ENCODE assay signal across 18 cellular contexts in the genomic region with DNA sequence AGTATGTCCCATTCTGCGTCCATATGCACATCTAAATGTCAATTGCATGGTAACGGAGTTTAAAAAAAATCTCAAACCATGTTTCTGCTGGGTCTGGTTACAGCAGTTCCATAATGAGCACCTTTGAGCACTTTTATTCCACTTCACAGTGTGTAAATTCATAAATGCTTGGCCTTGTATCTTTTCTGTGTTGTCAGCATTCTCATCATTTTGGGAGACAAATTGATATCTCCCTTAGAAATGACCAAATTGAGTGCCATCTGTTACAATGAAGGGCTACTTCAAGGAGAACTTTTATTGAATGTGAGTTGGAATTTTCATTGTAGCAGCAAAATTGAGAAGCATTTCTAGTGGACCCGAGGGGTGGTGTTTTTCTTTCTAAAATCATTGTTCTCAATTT.
A peak's percentile ranks its signal among the peaks of the same experiment; 100 is the strongest.
DNase-seq lines count a peak whose midpoint lies in the region; ATAC-seq and TF ChIP-seq lines count a peak whose summit lies in the region.
"Had no signal": no experiment of that assay in that cellular context is flagged by ENCODE, and none has a peak within 500 bp of the region (broad histone marks: within the 10 kb centered on the region; RNA-seq: fewer than 3 reads in every experiment).

No MANE protein-coding gene starts in this region.

- dilution Hi-C loops in IMR-90 (cut with HindIII; ENCODE audit: low sequenced_read_pairs, unreplicated experiment), result no loop called here

- H3K36me3 ChIP-seq in SK-N-SH (replicated peaks in 1 of 2; ENCODE audit: control insufficient read depth in 1 of 2, insufficient read depth in 2 of 2, low read length in 1 of 2) (no peaks in the 10 kb centered on the region), IMR-90 (ENCODE audit: control insufficient read depth, insufficient read depth, low read length) (no peaks in the 10 kb centered on the region), SU-DHL-6 (ENCODE audit: low read length) (no peaks in the 10 kb centered on the region)

- no peak for ATAC-seq in SK-N-SH treated with all-trans-retinoic acid at 6 μM for 48 hours
- no peak for ATAC-seq in IMR-90 (ENCODE audit: low read depth)
- no peak for ATAC-seq in stimulated activated effector memory CD8-positive, alpha-beta T cell treated with anti-CD3 and anti-CD28 coated beads, Interleukin-12 subunit alpha, Interleukin-12 subunit beta, amount 100 ng/mL, for 72 hours
- ATAC-seq: GM23338, HCT116 had no signal

- no peak for TF ChIP-seq CTCF in SK-N-SH (IDR thresholded peaks at IDR 0.05)
- TF ChIP-seq CTCF in IMR-90 (conservative IDR thresholded peaks at IDR 0.05; ENCODE audit: low read depth, low read length), result no peak
- TF ChIP-seq CTCF in SU-DHL-6 (IDR thresholded peaks at IDR 0.05; ENCODE audit: insufficient read depth, low read length, poor library complexity, severe bottlenecking), result no peak

- H3K4ac ChIP-seq in IMR-90 (ENCODE audit: low read depth, low read length), result no peak overlapping the region

- no peaks in the 10 kb centered on the region for H3K9me1 ChIP-seq in IMR-90 (ENCODE audit: insufficient read depth, low read length)

- CTCF ChIA-PET in SK-N-SH (lab: Yijun Ruan, JAX) (no interaction called here), IMR-90 (lab: Yijun Ruan, JAX) (no interaction called here)

- H3K27ac Mint-ChIP-seq in stimulated activated effector memory CD8-positive, alpha-beta T cell treated with anti-CD3 and anti-CD28 coated beads, Interleukin-12 subunit alpha, Interleukin-12 subunit beta, amount 100 ng/mL, for 72 hours, result no peak overlapping the region
- H3K27ac Mint-ChIP-seq: CD4-positive, alpha-beta memory T cell; GM23338; H9 had no signal

- H3K14ac ChIP-seq in IMR-90 (replicated peaks; ENCODE audit: low read depth, low read length), result no peak overlapping the region

- H2AK9ac ChIP-seq in IMR-90 (replicated peaks; ENCODE audit: low read depth, low read length, poor library complexity), result no peak overlapping the region

- H3K4me3 Mint-ChIP-seq in stimulated activated effector memory CD8-positive, alpha-beta T cell treated with anti-CD3 and anti-CD28 coated beads, Interleukin-12 subunit alpha, Interleukin-12 subunit beta, amount 100 ng/mL, for 72 hours, result no peak overlapping the region
- H3K4me3 Mint-ChIP-seq: CD4-positive, alpha-beta memory T cell; GM23338; H9 had no signal

- H3K4me1 Mint-ChIP-seq in stimulated activated effector memory CD8-positive, alpha-beta T cell treated with anti-CD3 and anti-CD28 coated beads, Interleukin-12 subunit alpha, Interleukin-12 subunit beta, amount 100 ng/mL, for 72 hours, result no peaks in the 10 kb centered on the region
- H3K4me1 Mint-ChIP-seq: CD4-positive, alpha-beta memory T cell had no signal

- no peak overlapping the region for H4K91ac ChIP-seq in IMR-90 (ENCODE audit: insufficient read depth, low read depth, low read length)

- H3K79me1 ChIP-seq in IMR-90 (ENCODE audit: low read depth in 1 of 2, low read length in 2 of 2), result no peaks in the 10 kb centered on the region

- no peaks in the 10 kb centered on the region for H3K4me1 ChIP-seq in SK-N-SH (ENCODE audit: control insufficient read depth in 1 of 2, insufficient read depth in 2 of 2, low read depth in 1 of 2, low read length in 1 of 2)
- no peaks in the 10 kb centered on the region for H3K4me1 ChIP-seq in IMR-90 (ENCODE audit: control insufficient read depth, insufficient read depth, low read length)

- H3K27ac ChIP-seq in SK-N-SH (ENCODE audit: low read depth in 2 of 2, low read length in 1 of 2), result no peak overlapping the region
- H3K27ac ChIP-seq in IMR-90 (ENCODE audit: insufficient read depth, low read length), result no peak overlapping the region
- no peak overlapping the region for H3K27ac ChIP-seq in SU-DHL-6 (ENCODE audit: low read depth, low read length)

- no peak overlapping the region for H3K56ac ChIP-seq in IMR-90 (ENCODE audit: extremely low read depth, insufficient read depth, low read length)

- TF ChIP-seq EP300 in SK-N-SH (IDR thresholded peaks at IDR 0.05; ENCODE audit: borderline replicate concordance in 1 of 2, low read depth in 1 of 2, low read length in 1 of 2), result no peak

- 61% methylated on average over 3 of the region's 3 CpGs for WGBS in SK-N-SH (ENCODE audit: low lambda C conversion rate)
- no CpG with 5 or more reads among the region's 3 CpGs for WGBS in IMR-90 (ENCODE audit: extremely low coverage in 2 of 2, insufficient read length in 1 of 2), 2 experiments

- POLR2A ChIA-PET in SK-N-SH (lab: Yijun Ruan, JAX) (no interaction called here), IMR-90 (lab: Charles Lee; ENCODE audit: unreplicated experiment) (no interaction called here)

- no peaks in the 10 kb centered on the region for H3K27me3 ChIP-seq in SK-N-SH (ENCODE audit: insufficient read depth)
- H3K27me3 ChIP-seq in IMR-90 (ENCODE audit: control insufficient read depth, insufficient read depth, low read length), result no peaks in the 10 kb centered on the region
- H3K27me3 ChIP-seq in SU-DHL-6 (ENCODE audit: low read length), result no peaks in the 10 kb centered on the region

- H4K5ac ChIP-seq in IMR-90 (ENCODE audit: low read depth, low read length), result no peak overlapping the region

- in situ Hi-C loops in IMR-90 (cut with MboI; ENCODE audit: low sequenced_read_pairs), result no loop called here

- no peak for TF ChIP-seq POLR2A in IMR-90 (IDR thresholded peaks at IDR 0.05; ENCODE audit: low read depth, low read length)

- no peak overlapping the region for H3K18ac ChIP-seq in IMR-90 (ENCODE audit: low read depth, low read length)

- no peak overlapping the region for H2BK15ac ChIP-seq in IMR-90 (ENCODE audit: low read depth, low read length)

- intact Hi-C loops in IMR-90 (cut with micrococcal nuclease), result no loop called here

- H3K23ac ChIP-seq in IMR-90 (ENCODE audit: low read depth, low read length), result no peak overlapping the region

- H3K4me2 ChIP-seq in SK-N-SH, result no peak overlapping the region
- no peak overlapping the region for H3K4me2 ChIP-seq in IMR-90 (ENCODE audit: low read depth, low read length)
- no peak overlapping the region for H3K4me2 ChIP-seq in SU-DHL-6 (ENCODE audit: low read depth, low read length, poor library complexity, severe bottlenecking)
- H3K4me2 ChIP-seq: GM23338 had no signal

- H3K9me2 ChIP-seq in SK-N-SH (no peaks in the 10 kb centered on the region), SU-DHL-6 (replicated peaks; ENCODE audit: insufficient read depth, low read length) (no peaks in the 10 kb centered on the region)

- H3K9ac ChIP-seq in SK-N-SH (no peak overlapping the region), IMR-90 (ENCODE audit: low read depth, low read length) (no peak overlapping the region), SU-DHL-6 (ENCODE audit: low read length) (no peak overlapping the region)

- H4K20me1 ChIP-seq in SK-N-SH (ENCODE audit: insufficient read depth) (no peaks in the 10 kb centered on the region), IMR-90 (ENCODE audit: insufficient read depth, low read length) (no peaks in the 10 kb centered on the region), SU-DHL-6 (ENCODE audit: low read depth, low read length) (no peaks in the 10 kb centered on the region)

- H3K9me3 ChIP-seq in SK-N-SH, result no peaks in the 10 kb centered on the region
- H3K9me3 ChIP-seq in IMR-90 (ENCODE audit: control insufficient read depth, insufficient read depth, low read length), result no peaks in the 10 kb centered on the region
- H3K9me3 ChIP-seq in SU-DHL-6 (ENCODE audit: insufficient read depth, low read length), result no peaks in the 10 kb centered on the region

- DNase-seq in SK-N-SH (no peak), IMR-90 (no peak), NCI-H2227 (lab: John Stamatoyannopoulos, UW; ENCODE audit: unreplicated experiment) (peak; percentile 66), mesenteric fat pad (ENCODE audit: low spot score) (no peak)
- no peak for DNase-seq in stimulated activated effector memory CD8-positive, alpha-beta T cell treated with anti-CD3 and anti-CD28 coated beads, Interleukin-12 subunit alpha, Interleukin-12 subunit beta, amount 100 ng/mL, for 72 hours (ENCODE audit: low spot score in 2 of 2)
- DNase-seq: 8988T; C1 segment of cervical spinal cord; Calu3; CD4-positive, alpha-beta memory T cell; COR-L47; DMS53; DMS79 treated with DMSO at 0.1 percent for 48 hours; GF-D8; H9 had no signal

- H2AK5ac ChIP-seq in IMR-90 (ENCODE audit: low read depth, low read length), result no peak overlapping the region

- H2BK20ac ChIP-seq in IMR-90 (ENCODE audit: low read depth, low read length), result no peak overlapping the region

- no peak overlapping the region for H3K4me3 ChIP-seq in SK-N-SH (ENCODE audit: low read depth in 2 of 2, low read length in 1 of 2)
- no peak overlapping the region for H3K4me3 ChIP-seq in IMR-90 (ENCODE audit: insufficient read depth, low read depth, low read length)
- no peak overlapping the region for H3K4me3 ChIP-seq in SU-DHL-6 (ENCODE audit: insufficient read depth, low read length, poor library complexity, severe bottlenecking)
- H3K4me3 ChIP-seq: GM23338 had no signal

- H3K79me2 ChIP-seq in SK-N-SH (ENCODE audit: insufficient read depth) (no peaks in the 10 kb centered on the region), SU-DHL-6 (ENCODE audit: insufficient read depth, low read length) (no peaks in the 10 kb centered on the region)

- H4K8ac ChIP-seq in IMR-90 (ENCODE audit: low read depth in 2 of 2, low read length in 2 of 2), result no peak overlapping the region

- H3F3A ChIP-seq in SK-N-SH (replicated peaks; ENCODE audit: insufficient read depth), result no peaks in the 10 kb centered on the region
- H3F3A ChIP-seq in SU-DHL-6 (ENCODE audit: insufficient read depth), result no peaks in the 10 kb centered on the region

- no peak overlapping the region for H2BK5ac ChIP-seq in IMR-90 (ENCODE audit: low read depth, low read length, poor library complexity, severe bottlenecking)

- TF ChIP-seq RAD21 in SK-N-SH (IDR thresholded peaks at IDR 0.05; ENCODE audit: low read length) (no peak), IMR-90 (IDR thresholded peaks at IDR 0.05; ENCODE audit: low read length) (no peak)

- no peaks in the 10 kb centered on the region for H3K9me3 Mint-ChIP-seq in stimulated activated effector memory CD8-positive, alpha-beta T cell treated with anti-CD3 and anti-CD28 coated beads, Interleukin-12 subunit alpha, Interleukin-12 subunit beta, amount 100 ng/mL, for 72 hours
- H3K9me3 Mint-ChIP-seq: GM23338, H9 had no signal

- no peak overlapping the region for H2BK120ac ChIP-seq in IMR-90 (ENCODE audit: low read depth, low read length)

- H3K36me3 Mint-ChIP-seq in stimulated activated effector memory CD8-positive, alpha-beta T cell treated with anti-CD3 and anti-CD28 coated beads, Interleukin-12 subunit alpha, Interleukin-12 subunit beta, amount 100 ng/mL, for 72 hours, result no peaks in the 10 kb centered on the region
- H3K36me3 Mint-ChIP-seq: CD4-positive, alpha-beta memory T cell had no signal

- H2AFZ ChIP-seq in SK-N-SH (ENCODE audit: low read depth) (0 out of 2 replicates have a peak overlapping the region, but pooled peaks have one; percentile 1), IMR-90 (replicated peaks; ENCODE audit: low read length, poor library complexity) (no peak overlapping the region), SU-DHL-6 (ENCODE audit: low read depth, low read length, severe bottlenecking) (peak overlapping the region; percentile 42)
- H2AFZ ChIP-seq: GM23338 had no signal

- no TSS peak for BruUV-seq in IMR-90 (replicated peaks; lab: Mats Ljungman, UMichigan)

TF ChIP-seq in SK-N-SH treated with all-trans-retinoic acid at 6 μM for 48 hours, 23 proteins besides CTCF, POLR2A, EP300 and RAD21 (continues in another document):
- TF ChIP-seq SNAI2 (CRISPR knock-in tag; IDR thresholded peaks at IDR 0.05) (no peak), ZC3H10 (CRISPR knock-in tag; IDR thresholded peaks at IDR 0.05) (no peak)
